In the genomic region with DNA sequence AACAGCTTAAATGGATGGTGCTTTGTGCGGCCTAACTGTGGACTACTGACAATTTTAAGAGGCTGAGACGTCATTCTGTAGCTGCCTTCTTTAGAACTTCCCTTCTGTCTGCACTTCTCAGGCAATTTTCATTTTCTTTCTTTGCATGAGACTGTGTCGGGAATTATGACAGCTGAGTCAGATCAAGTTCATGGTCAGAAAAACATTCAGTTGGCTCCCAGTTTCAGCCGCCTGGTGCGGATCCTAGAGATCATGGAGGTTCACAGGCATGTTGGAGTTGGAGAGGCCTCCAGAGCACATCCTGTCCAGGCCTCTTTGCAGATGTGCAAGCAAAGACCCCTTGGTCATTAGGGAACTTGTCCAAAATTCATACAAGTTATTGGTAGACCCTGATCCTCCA, we compare ENCODE assay signal across 23 cellular contexts.
"Had no signal": no experiment of that assay in that cellular context is flagged by ENCODE, and none has a peak within 500 bp of the region (broad histone marks: within the 10 kb centered on the region; RNA-seq: fewer than 3 reads in every experiment).

No MANE protein-coding gene starts in this region.

- H3K36me3 ChIP-seq: ascending aorta, brain microvascular endothelial cell, colonic mucosa had no signal

- H3K4me3 ChIP-seq: ascending aorta, colonic mucosa, esophagus squamous epithelium had no signal

- H3K4me3 Mint-ChIP-seq: activated CD4-positive, alpha-beta memory T cell treated with anti-CD3 and anti-CD28 coated beads, Interleukin-2, amount 10 ng/mL, durations not matched to agents 7 days and 5 days; activated CD4-positive, alpha-beta T cell treated with anti-CD3 and anti-CD28 coated beads, Interleukin-2, amount 10 ng/mL, durations not matched to agents 7 days and 5 days; activated naive CD4-positive, alpha-beta T cell treated with anti-CD3 and anti-CD28 coated beads, Interleukin-2, amount 10 ng/mL, durations not matched to agents 7 days and 5 days; activated naive CD8-positive, alpha-beta T cell treated with anti-CD3 and anti-CD28 coated beads, Interleukin-2, amount 10 ng/mL, durations not matched to agents 7 days and 5 days; activated T-cell treated with anti-CD3 and anti-CD28 coated beads, Interleukin-2, amount 50 U/mL, for 24 hours; activated T-cell treated with anti-CD3 and anti-CD28 coated beads, Interleukin-2, amount 50 U/mL, for 72 hours; WTC11 had no signal

- H3K27me3 Mint-ChIP-seq: activated naive CD8-positive, alpha-beta T cell treated with anti-CD3 and anti-CD28 coated beads, Interleukin-2, amount 10 ng/mL, durations not matched to agents 7 days and 5 days; activated T-cell treated with anti-CD3 and anti-CD28 coated beads, Interleukin-2, amount 50 U/mL, for 24 hours had no signal

- H3K27ac Mint-ChIP-seq: activated CD4-positive, alpha-beta memory T cell treated with anti-CD3 and anti-CD28 coated beads, Interleukin-2, amount 10 ng/mL, durations not matched to agents 7 days and 5 days; activated CD4-positive, alpha-beta T cell treated with anti-CD3 and anti-CD28 coated beads, Interleukin-2, amount 10 ng/mL, durations not matched to agents 7 days and 5 days; activated naive CD4-positive, alpha-beta T cell treated with anti-CD3 and anti-CD28 coated beads, Interleukin-2, amount 10 ng/mL, durations not matched to agents 7 days and 5 days; activated naive CD4-positive, alpha-beta T cell treated with anti-CD3 and anti-CD28 coated beads, Interleukin-2, amount 50 U/mL, for 72 hours; activated naive CD8-positive, alpha-beta T cell treated with anti-CD3 and anti-CD28 coated beads, Interleukin-2, amount 10 ng/mL, durations not matched to agents 7 days and 5 days; activated T-cell treated with anti-CD3 and anti-CD28 coated beads, Interleukin-2, amount 50 U/mL, for 24 hours; activated T-cell treated with anti-CD3 and anti-CD28 coated beads, Interleukin-2, amount 50 U/mL, for 72 hours; WTC11 had no signal

- H3K4me1 ChIP-seq: colonic mucosa had no signal

- H3K36me3 Mint-ChIP-seq: activated naive CD4-positive, alpha-beta T cell treated with anti-CD3 and anti-CD28 coated beads, Interleukin-2, amount 10 ng/mL, durations not matched to agents 7 days and 5 days; activated naive CD4-positive, alpha-beta T cell treated with anti-CD3 and anti-CD28 coated beads, Interleukin-2, amount 50 U/mL, for 72 hours; activated naive CD8-positive, alpha-beta T cell treated with anti-CD3 and anti-CD28 coated beads, Interleukin-2, amount 10 ng/mL, durations not matched to agents 7 days and 5 days; WTC11 had no signal

- H3K9me3 ChIP-seq: ascending aorta, colonic mucosa, esophagus squamous epithelium had no signal

- H3K9me3 Mint-ChIP-seq: activated CD4-positive, alpha-beta memory T cell treated with anti-CD3 and anti-CD28 coated beads, Interleukin-2, amount 10 ng/mL, durations not matched to agents 7 days and 5 days; activated CD4-positive, alpha-beta T cell treated with anti-CD3 and anti-CD28 coated beads, Interleukin-2, amount 10 ng/mL, durations not matched to agents 7 days and 5 days; activated naive CD4-positive, alpha-beta T cell treated with anti-CD3 and anti-CD28 coated beads, Interleukin-2, amount 10 ng/mL, durations not matched to agents 7 days and 5 days; activated naive CD4-positive, alpha-beta T cell treated with anti-CD3 and anti-CD28 coated beads, Interleukin-2, amount 50 U/mL, for 72 hours; activated naive CD8-positive, alpha-beta T cell treated with anti-CD3 and anti-CD28 coated beads, Interleukin-2, amount 10 ng/mL, durations not matched to agents 7 days and 5 days; activated T-cell treated with anti-CD3 and anti-CD28 coated beads, Interleukin-2, amount 50 U/mL, for 24 hours; activated T-cell treated with anti-CD3 and anti-CD28 coated beads, Interleukin-2, amount 50 U/mL, for 72 hours; WTC11 had no signal

- H3K27me3 ChIP-seq: ascending aorta, brain microvascular endothelial cell, colonic mucosa, esophagus squamous epithelium had no signal

- ATAC-seq: activated naive CD4-positive, alpha-beta T cell treated with anti-CD3 and anti-CD28 coated beads, Interleukin-2, amount 50 U/mL, for 72 hours; activated T-cell treated with anti-CD3 and anti-CD28 coated beads, Interleukin-2, amount 50 U/mL, for 72 hours; WTC11 had no signal

- DNase-seq: activated CD4-positive, alpha-beta memory T cell treated with anti-CD3 and anti-CD28 coated beads, Interleukin-2, amount 10 ng/mL, durations not matched to agents 7 days and 5 days; activated CD4-positive, alpha-beta T cell treated with anti-CD3 and anti-CD28 coated beads for 1 hour; activated CD4-positive, alpha-beta T cell treated with anti-CD3 and anti-CD28 coated beads for 4 hours; activated CD4-positive, alpha-beta T cell treated with anti-CD3 and anti-CD28 coated beads, Interleukin-2, amount 10 ng/mL, durations not matched to agents 7 days and 5 days; activated CD4-positive, alpha-beta T cell treated with anti-CD3 and anti-CD28 coated beads, Interleukin-2, amount 50 U/mL, for 4 hours; activated CD8-positive, alpha-beta memory T cell treated with anti-CD3 and anti-CD28 coated beads, Interleukin-2, amount 50 U/mL, for 48 hours; activated gamma-delta T cell; activated naive CD4-positive, alpha-beta T cell; activated naive CD4-positive, alpha-beta T cell treated with anti-CD3 and anti-CD28 coated beads, Interleukin-2, amount 10 ng/mL, durations not matched to agents 7 days and 5 days; activated naive CD8-positive, alpha-beta T cell treated with anti-CD3 and anti-CD28 coated beads, Interleukin-2, amount 10 ng/mL, durations not matched to agents 7 days and 5 days; activated T-cell treated with anti-CD3 and anti-CD28 coated beads for 4 hours; activated T-cell treated with anti-CD3 and anti-CD28 coated beads, Interleukin-2, amount 50 U/mL, for 24 hours; activated T-cell treated with anti-CD3 and anti-CD28 coated beads, Interleukin-2, amount 50 U/mL, for 72 hours; brain microvascular endothelial cell; colonic mucosa; effector CD8-positive, alpha-beta T cell; esophagus squamous epithelium; foreskin fibroblast; T-helper 2 cell had no signal

- H3K27ac ChIP-seq: brain microvascular endothelial cell, colonic mucosa, epithelial cell of prostate had no signal
